Comparison of ENCODE assay signal across 3 cellular contexts in the genomic region with DNA sequence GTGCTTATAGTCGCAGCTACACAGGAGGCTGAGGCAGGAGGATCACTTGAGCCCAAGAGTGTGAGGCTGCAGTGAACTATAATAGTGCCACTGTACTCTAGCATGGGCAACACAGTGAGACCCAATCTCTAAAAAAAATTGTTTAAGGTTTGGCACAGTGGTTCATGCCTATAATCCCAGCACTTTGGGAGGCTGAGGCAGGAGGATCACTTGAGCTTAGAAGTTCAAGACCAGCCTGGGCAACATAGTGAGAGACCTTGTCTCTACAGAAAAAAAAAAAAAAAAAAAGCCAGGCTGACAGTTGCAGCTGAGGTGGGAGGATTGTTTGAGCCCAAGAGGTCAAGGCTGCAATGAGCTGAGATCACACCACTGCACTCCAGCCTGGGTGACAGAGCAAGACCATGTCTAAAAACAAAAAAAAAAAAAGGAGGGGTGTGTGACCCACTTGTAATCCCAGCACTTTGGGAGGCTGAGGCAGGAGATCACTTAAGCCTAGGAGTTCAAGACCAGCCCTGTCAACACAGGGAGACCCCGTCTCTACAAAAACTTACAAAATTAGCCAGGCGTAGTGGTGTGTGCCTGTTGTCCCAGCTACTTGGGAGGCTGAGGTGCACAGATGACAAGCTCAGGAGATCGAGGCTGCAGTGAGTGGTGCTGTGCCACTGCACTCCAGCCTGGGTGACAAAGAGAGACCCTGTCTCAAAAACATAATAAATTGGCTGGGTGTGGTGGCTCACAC. TPM values are rescaled to one million over a fixed set of nuclear protein-coding genes. Genes with fewer than 3 reads are reported as not detected.
"Had no signal": no experiment of that assay in that cellular context is flagged by ENCODE, and none has a peak within 500 bp of the region (broad histone marks: within the 10 kb centered on the region; RNA-seq: fewer than 3 reads in every experiment).

No MANE protein-coding gene starts in this region.

RNA-seq across cellular contexts. Expression of a gene that starts 24.2 kb away (rescaled TPM):
- total RNA-seq: natural killer cell treated with Interleukin-12 subunit alpha and Interleukin-12 subunit beta and Interleukin-15 and Interleukin-18, amount 100 ng/mL, for 72 hours had no signal
- polyA plus RNA-seq: immature natural killer cell; naive thymus-derived CD4-positive, alpha-beta T cell had no signal
